ENCODE assay signal across 8 cellular contexts in genomic region chr2:229273384-229274338, GRCh38. TPM values are rescaled to one million over a fixed set of nuclear protein-coding genes. Genes with fewer than 3 reads are reported as not detected.
DNase-seq lines count a peak whose midpoint lies in the region; ATAC-seq and TF ChIP-seq lines count a peak whose summit lies in the region.

No MANE protein-coding gene starts in this region.

- in situ Hi-C loops in GM23248 (cut with MboI): no loop called here

- H2AFZ ChIP-seq in GM23248: peak overlapping the region; percentile 76

- H3K79me2 ChIP-seq in GM23248 (ENCODE audit: insufficient read depth): no peaks in the 10 kb centered on the region

- DNase-seq in ELF-1 (ENCODE audit: low read depth, low spot score): peak; percentile 79
- peak; percentile 85 for DNase-seq in GM23248
- DNase-seq in LoVo (ENCODE audit: low spot score): peak; percentile 84
- DNase-seq in RPMI8226: peak; percentile 9
- DNase-seq in mucosa of descending colon: peak; percentile 73 to 90 (median 83)

- H3K4me3 ChIP-seq in GM23248: peak overlapping the region; percentile 75
- H3K4me3 ChIP-seq in mucosa of descending colon: no peak overlapping the region

- intact Hi-C loops in mucosa of descending colon (cut with DNase I, micrococcal nuclease): loop anchor here in 1 of 2 donors (5.0 kb wide), 1 partner anchor 141 kb away; no protein-coding TSS in a partner anchor

- no peaks in the 10 kb centered on the region for H3K9me2 ChIP-seq in GM23248 (ENCODE audit: insufficient read depth)

- 11 to 15% methylated on average over 11 of the region's 11 CpGs for WGBS in GM23248 (ENCODE audit: low coverage in 1 of 2, low lambda C conversion rate in 2 of 2, missing lambda C conversion rate in 2 of 2), 2 experiments

- H3K9me3 ChIP-seq in GM23248 (ENCODE audit: low read depth) (no peaks in the 10 kb centered on the region), mucosa of descending colon (no peaks in the 10 kb centered on the region)

- H3K9ac ChIP-seq in GM23248: peak overlapping the region; percentile 58

- peak overlapping the region; percentile 87 for H3K4me2 ChIP-seq in GM23248 (ENCODE audit: unreplicated experiment)

- H4K20me1 ChIP-seq in GM23248 (ENCODE audit: insufficient read depth): no peaks in the 10 kb centered on the region

- ATAC-seq in esophagus mucosa (peak; percentile 78), mucosa of descending colon (peak; percentile 91), GM18519 (IDR thresholded peaks at IDR 0.05; ENCODE audit: low FRiP score, unreplicated experiment) (no peak), HG03175 (IDR thresholded peaks at IDR 0.05; ENCODE audit: unreplicated experiment) (no peak)

- peaks cover 18% of the 10 kb centered on the region for H3F3A ChIP-seq in GM23248 (ENCODE audit: insufficient read depth)

- TF ChIP-seq CTCF in mucosa of descending colon (IDR thresholded peaks at IDR 0.05): peak; percentile 53

- H3K4me1 ChIP-seq in GM23248 (ENCODE audit: insufficient read depth) (peaks cover 19% of the 10 kb centered on the region), mucosa of descending colon (ENCODE audit: low read depth) (peaks cover 16% of the 10 kb centered on the region)

- H3K36me3 ChIP-seq in GM23248 (ENCODE audit: low read depth): no peaks in the 10 kb centered on the region
- no peaks in the 10 kb centered on the region for H3K36me3 ChIP-seq in mucosa of descending colon (ENCODE audit: low read depth)

- no peak overlapping the region for H3K27ac ChIP-seq in GM23248

- H3K27me3 ChIP-seq in GM23248 (replicated peaks; ENCODE audit: insufficient read depth): no peaks in the 10 kb centered on the region

RNA-seq across cellular contexts. Expression of gene PID1, which starts 2.6 kb away (rescaled TPM):
- 4.9 and 5.9 TPM in 2 replicates for total RNA-seq in GM23248 (2014; rRNA removed; shearing (Covaris generic))
- 8.6 and 9.6 TPM in 2 replicates for polyA plus RNA-seq in GM23248 (2016; fragmentation: Nextera tagmentation; extraction: Ambion mirVana)
- total RNA-seq in esophagus mucosa: 1.2 TPM
- total RNA-seq in mucosa of descending colon: 10 to 100 TPM; 49.3 to 60.8 (median 52.5) TPM

Comparison
In these comparisons a context has a peak if more than half of its experiments do, and no peak if none do; other contexts are left out.
1. DNase-seq: peak in every context shown above with its lines; median percentile 85 in GM23248; 84 in LoVo; 83 in mucosa of descending colon; 79 in ELF-1; 9 in RPMI8226.
2. ATAC-seq: peak in esophagus mucosa (single experiment) and mucosa of descending colon (single experiment); none in GM18519 (single experiment) and HG03175 (single experiment).